In the genomic region with DNA sequence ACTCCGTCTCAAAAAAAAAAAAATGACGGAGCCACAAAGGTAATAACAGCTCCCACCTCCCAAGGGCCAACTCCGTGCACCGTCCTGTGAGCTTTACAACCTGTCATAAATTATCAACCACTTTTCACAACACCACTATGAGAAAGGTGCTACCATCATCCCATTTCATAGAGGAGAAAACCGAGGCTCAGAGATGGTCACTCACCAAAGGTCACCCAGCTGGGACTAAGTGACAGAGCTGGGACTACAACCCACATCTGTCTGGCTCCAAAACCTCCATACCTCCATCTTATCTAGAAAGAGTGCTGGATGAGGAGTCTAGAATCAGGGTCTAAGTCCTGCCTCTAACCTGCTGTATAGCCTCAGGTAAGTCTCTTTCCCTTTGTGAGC, we compare ENCODE assay signal across 11 cellular contexts. TPM values are rescaled to one million over a fixed set of nuclear protein-coding genes. Genes with fewer than 3 reads are reported as not detected.
DNase-seq lines count a peak whose midpoint lies in the region; ATAC-seq and TF ChIP-seq lines count a peak whose summit lies in the region.
"Had no signal": no experiment of that assay in that cellular context is flagged by ENCODE, and none has a peak within 500 bp of the region (broad histone marks: within the 10 kb centered on the region; RNA-seq: fewer than 3 reads in every experiment).

No MANE protein-coding gene starts in this region.

- peak overlapping the region in 11 of 12 donors; percentile 74 to 94 (median 82) for H3K27ac ChIP-seq in heart left ventricle
- peak overlapping the region; percentile 83 for H3K27ac ChIP-seq in mesenchymal stem cell (ENCODE audit: low read length, poor library complexity, severe bottlenecking)
- H3K27ac ChIP-seq in upper lobe of right lung: peak overlapping the region; percentile 78

- peak overlapping the region; percentile 38 to 87 for H3K18ac ChIP-seq in mesenchymal stem cell (ENCODE audit: low read depth in 1 of 2, low read length in 2 of 2)

- DNase-seq in heart left ventricle: peak in 1 of 5 donors; percentile 17
- no peak for DNase-seq in cardiac septum (ENCODE audit: low spot score)
- no peak for DNase-seq in adipocyte (ENCODE audit: low read depth)
- no peak for DNase-seq in mesenchymal stem cell
- no peak for DNase-seq in upper lobe of right lung
- DNase-seq in NCI-H69 (lab: John Stamatoyannopoulos, UW): no peak
- no peak for DNase-seq in activated gamma-delta T cell (lab: John Stamatoyannopoulos, UW)
- no peak for DNase-seq in foreskin melanocyte
- DNase-seq: DMS 273 treated with DMSO at 0.1 percent for 48 hours, NCI-H524, occipital lobe had no signal

- H3K9ac ChIP-seq in adipocyte (ENCODE audit: low read length): peak overlapping the region; percentile 46
- H3K9ac ChIP-seq in mesenchymal stem cell (ENCODE audit: low read length): no peak overlapping the region

- H3K23ac ChIP-seq in mesenchymal stem cell (ENCODE audit: low read length in 2 of 2): no peak overlapping the region

- no peak overlapping the region for H3K14ac ChIP-seq in mesenchymal stem cell (ENCODE audit: low read length in 2 of 2)

- peak overlapping the region; percentile 53 for H2BK15ac ChIP-seq in mesenchymal stem cell (ENCODE audit: low read depth, poor library complexity, severe bottlenecking)

- peak overlapping the region; percentile 84 for H4K8ac ChIP-seq in mesenchymal stem cell (ENCODE audit: low read length)

- peaks cover 29% of the 10 kb centered on the region for H3K79me1 ChIP-seq in mesenchymal stem cell (replicated peaks; ENCODE audit: low read length, poor library complexity, severe bottlenecking)

- H3K36me3 ChIP-seq in heart left ventricle (no peaks in the 10 kb centered on the region), adipocyte (ENCODE audit: control insufficient read depth, insufficient read depth, low read length, severe bottlenecking) (no peaks in the 10 kb centered on the region), mesenchymal stem cell (ENCODE audit: control insufficient read depth in 1 of 2, insufficient read depth in 2 of 2, low read depth in 1 of 2, low read length in 2 of 2) (peaks cover 3 to 4% of the 10 kb centered on the region in 2 experiments), upper lobe of right lung (no peaks in the 10 kb centered on the region)

- TF ChIP-seq CTCF in heart left ventricle (IDR thresholded peaks at IDR 0.05): no peak
- TF ChIP-seq CTCF in upper lobe of right lung (IDR thresholded peaks at IDR 0.05): no peak

- no peak for ATAC-seq in heart left ventricle
- no peak for ATAC-seq in upper lobe of right lung

- H3K9me3 ChIP-seq in heart left ventricle (no peaks in the 10 kb centered on the region), adipocyte (ENCODE audit: control insufficient read depth, low read length) (no peaks in the 10 kb centered on the region), mesenchymal stem cell (ENCODE audit: control insufficient read depth, low read length) (no peaks in the 10 kb centered on the region), upper lobe of right lung (no peaks in the 10 kb centered on the region)

- peak overlapping the region; percentile 28 to 76 for H2BK12ac ChIP-seq in mesenchymal stem cell (ENCODE audit: low read length in 2 of 2)

- H2BK5ac ChIP-seq in mesenchymal stem cell (ENCODE audit: low read depth, low read length, poor library complexity, severe bottlenecking): no peak overlapping the region

- H4K91ac ChIP-seq in mesenchymal stem cell (ENCODE audit: low read length): peak overlapping the region; percentile 90

- H2BK120ac ChIP-seq in mesenchymal stem cell (ENCODE audit: low read depth, low read length): peak overlapping the region; percentile 2

- WGBS in heart left ventricle, 4 donors: 89 to 96% (median 94%) methylated on average over 5 of the region's 5 CpGs
- 94% methylated on average over 5 of the region's 5 CpGs for WGBS in mesenchymal stem cell

- no peak overlapping the region for H3K4me2 ChIP-seq in mesenchymal stem cell (ENCODE audit: low read length, poor library complexity, severe bottlenecking)

- intact Hi-C loops in heart left ventricle (cut with DNase I) (loop anchor here in 7 of 10 donors (1.0 to 5.0 kb wide), 4 partner anchors 42 to 79 kb away; a partner anchor contains a TSS), cardiac septum (cut with DNase I) (loop anchor here (1.0 to 2.0 kb wide), 2 partner anchors 43 to 79 kb away; a partner anchor contains a TSS), upper lobe of right lung (cut with DNase I) (loop anchor here (10.0 kb wide), 1 partner anchor 69 kb away; no protein-coding TSS in a partner anchor)

- no peak for TF ChIP-seq POLR2A in heart left ventricle (IDR thresholded peaks at IDR 0.05)

- peak overlapping the region; percentile 1 for H2AK5ac ChIP-seq in mesenchymal stem cell (ENCODE audit: low read length, severe bottlenecking)

- peak overlapping the region in 1 of 2 experiments; percentile 53 for H3K4ac ChIP-seq in mesenchymal stem cell (ENCODE audit: low read depth in 1 of 2, low read length in 2 of 2)

- peaks cover 13 to 92% (median 70%) of the 10 kb centered on the region in 12 donors for H3K4me1 ChIP-seq in heart left ventricle
- H3K4me1 ChIP-seq in adipocyte (ENCODE audit: control insufficient read depth, insufficient read depth, low read length): peaks cover 61% of the 10 kb centered on the region
- peaks cover 49% of the 10 kb centered on the region for H3K4me1 ChIP-seq in mesenchymal stem cell (ENCODE audit: control insufficient read depth, insufficient read depth, low read depth, low read length)
- H3K4me1 ChIP-seq in upper lobe of right lung: peaks cover 73% of the 10 kb centered on the region

- H2AFZ ChIP-seq in mesenchymal stem cell (ENCODE audit: low read depth, low read length): no peak overlapping the region

- H3K27me3 ChIP-seq in heart left ventricle (no peaks in the 10 kb centered on the region), adipocyte (replicated peaks; ENCODE audit: control insufficient read depth, insufficient read depth, low read length) (no peaks in the 10 kb centered on the region), mesenchymal stem cell (ENCODE audit: control insufficient read depth in 1 of 2, insufficient read depth in 1 of 2, low read length in 2 of 2) (no peaks in the 10 kb centered on the region), upper lobe of right lung (no peaks in the 10 kb centered on the region)

- peak overlapping the region in 2 of 12 donors; percentile 18 to 44 for H3K4me3 ChIP-seq in heart left ventricle
- H3K4me3 ChIP-seq in adipocyte (ENCODE audit: low read length): peak overlapping the region; percentile 45
- H3K4me3 ChIP-seq in mesenchymal stem cell (ENCODE audit: insufficient read depth in 1 of 2, low read depth in 1 of 2, low read length in 2 of 2): no peak overlapping the region
- no peak overlapping the region for H3K4me3 ChIP-seq in upper lobe of right lung

RNA-seq across cellular contexts. Expression of a gene that starts 43.6 kb away (rescaled TPM):
- total RNA-seq in heart left ventricle (100 to 1,000 TPM in 1 of 9 donors, 10 to 100 TPM in 8; 37.3 to 140 (median 59.4) TPM), cardiac septum (55.8 TPM), upper lobe of right lung (108 TPM)
- 10 to 100 TPM; 38.4 to 61.3 TPM for polyA plus RNA-seq in heart left ventricle
- 229 TPM for polyA plus RNA-seq in mesenchymal stem cell (2013, experiment 1 of 2)
- polyA plus RNA-seq in mesenchymal stem cell (2013, experiment 2 of 2): 222 TPM
